Comparison of ENCODE assay signal across 27 cellular contexts in genomic region chr2:152920846-152921245, GRCh38.
DNase-seq lines count a peak whose midpoint lies in the region; ATAC-seq, FAIRE-seq and TF ChIP-seq lines count a peak whose summit lies in the region.
"Had no signal": no experiment of that assay in that cellular context is flagged by ENCODE, and none has a peak within 500 bp of the region (broad histone marks: within the 10 kb centered on the region; RNA-seq: fewer than 3 reads in every experiment).

No MANE protein-coding gene starts in this region.

- no peaks in the 10 kb centered on the region for H3K4me1 Mint-ChIP-seq in activated T-helper 1 cell treated with anti-CD3 and anti-CD28 coated beads, Interleukin-12 subunit alpha, Interleukin-12 subunit beta, Interleukin-2, Interleukin-4 antibody, amounts not matched to agents 30 ng/mL and 10 ng/mL and 1 ng/mL, durations not matched to agents 14 hours and 24 hours and 36 hours (ENCODE audit: low read depth)
- H3K4me1 Mint-ChIP-seq: activated CD4-positive, alpha-beta memory T cell treated with anti-CD3 and anti-CD28 coated beads, Interleukin-2, amount 10 ng/mL, durations not matched to agents 7 days and 5 days; stimulated activated naive B cell treated with anti-CD40 and anti-IgM and Interleukin-4, amounts not matched to agents 10 μg/mL and 1 μg/mL and 100 μg/mL, for 72 hours had no signal

- ATAC-seq in omental fat pad (ENCODE audit: low FRiP score) (peak; percentile 73), GM21825 (IDR thresholded peaks at IDR 0.05; ENCODE audit: unreplicated experiment) (no peak), HG03095 (IDR thresholded peaks at IDR 0.05; ENCODE audit: unreplicated experiment) (no peak)
- ATAC-seq: K562; lower lobe of right lung; right lobe of liver; stimulated activated naive B cell treated with anti-CD40 and anti-IgM and Interleukin-4, amounts not matched to agents 10 μg/mL and 1 μg/mL and 100 μg/mL, for 72 hours had no signal

- H3K4me3 Mint-ChIP-seq in activated T-helper 1 cell treated with anti-CD3 and anti-CD28 coated beads, Interleukin-12 subunit alpha, Interleukin-12 subunit beta, Interleukin-2, Interleukin-4 antibody, amounts not matched to agents 30 ng/mL and 10 ng/mL and 1 ng/mL, durations not matched to agents 14 hours and 24 hours and 36 hours: no peak overlapping the region
- H3K4me3 Mint-ChIP-seq: activated CD4-positive, alpha-beta memory T cell treated with anti-CD3 and anti-CD28 coated beads, Interleukin-2, amount 10 ng/mL, durations not matched to agents 7 days and 5 days; activated naive CD4-positive, alpha-beta T cell treated with anti-CD3 and anti-CD28 coated beads for 36 hours; stimulated activated naive B cell treated with anti-CD40 and anti-IgM and Interleukin-4, amounts not matched to agents 10 μg/mL and 1 μg/mL and 100 μg/mL, for 72 hours; T-helper 1 cell treated with Interleukin-12 subunit alpha and Interleukin-12 subunit beta and Interleukin-4 antibody, amounts not matched to agents 30 μg/mL and 1 μg/mL, for 36 hours had no signal

- no peaks in the 10 kb centered on the region for H3K27me3 Mint-ChIP-seq in activated T-helper 1 cell treated with anti-CD3 and anti-CD28 coated beads, Interleukin-12 subunit alpha, Interleukin-12 subunit beta, Interleukin-2, Interleukin-4 antibody, amounts not matched to agents 30 ng/mL and 10 ng/mL and 1 ng/mL, durations not matched to agents 14 hours and 24 hours and 36 hours (ENCODE audit: insufficient read depth)
- H3K27me3 Mint-ChIP-seq: activated CD4-positive, alpha-beta memory T cell treated with anti-CD3 and anti-CD28 coated beads, Interleukin-2, amount 10 ng/mL, durations not matched to agents 7 days and 5 days; stimulated activated naive B cell treated with anti-CD40 and anti-IgM and Interleukin-4, amounts not matched to agents 10 μg/mL and 1 μg/mL and 100 μg/mL, for 72 hours had no signal

- H3K27me3 ChIP-seq in bronchial epithelial cell (ENCODE audit: control insufficient read depth, insufficient read depth, low read length): no peaks in the 10 kb centered on the region
- H3K27me3 ChIP-seq: BE2C, ovary, right lobe of liver, transverse colon had no signal

- TF ChIP-seq CTCF in bronchial epithelial cell (IDR thresholded peaks at IDR 0.05; ENCODE audit: insufficient read depth, low read length, severe bottlenecking) (no peak), omental fat pad (IDR thresholded peaks at IDR 0.05) (no peak)

- no peak overlapping the region for H3K4me3 ChIP-seq in bronchial epithelial cell (ENCODE audit: low read depth, low read length)
- H3K4me3 ChIP-seq: K562, lower lobe of right lung, ovary, right lobe of liver, transverse colon had no signal

- peak; percentile 96 for FAIRE-seq in bronchial epithelial cell (lab: Jason Lieb, UNC)
- FAIRE-seq: GM19239, K562 had no signal

- no peaks in the 10 kb centered on the region for H3K36me3 ChIP-seq in bronchial epithelial cell (ENCODE audit: control insufficient read depth, insufficient read depth, low read length)
- H3K36me3 ChIP-seq: BE2C, lower lobe of right lung, ovary, right lobe of liver, transverse colon, WERI-Rb-1 had no signal

- DNase-seq in ELR (ENCODE audit: low read depth) (peak; percentile 21), LHCN-M2 (ENCODE audit: low read depth) (peak; percentile 46), bronchial epithelial cell (ENCODE audit: low read depth) (peak; percentile 89), omental fat pad (ENCODE audit: low spot score) (no peak), NAMALWA (ENCODE audit: low spot score) (no peak)
- no peak for DNase-seq in activated T-helper 1 cell treated with anti-CD3 and anti-CD28 coated beads, Interleukin-12 subunit alpha, Interleukin-12 subunit beta, Interleukin-2, Interleukin-4 antibody, amounts not matched to agents 30 ng/mL and 10 ng/mL and 1 ng/mL, durations not matched to agents 14 hours and 24 hours and 36 hours (ENCODE audit: low spot score)
- DNase-seq: activated CD4-positive, alpha-beta memory T cell treated with anti-CD3 and anti-CD28 coated beads, Interleukin-2, amount 10 ng/mL, durations not matched to agents 7 days and 5 days; activated naive CD4-positive, alpha-beta T cell treated with anti-CD3 and anti-CD28 coated beads for 36 hours; activated T-cell treated with anti-CD3 and anti-CD28 coated beads, Interleukin-2, amount 50 U/mL, for 1 hour; BE2C; Caco-2; effector CD4-positive, alpha-beta T cell; lower lobe of right lung; NCI-H1092; NCI-H2029 treated with DMSO at 0.1 percent for 48 hours; NCI-H510A treated with DMSO at 0.1 percent for 48 hours; ovary; right lobe of liver; SHP77; stimulated activated naive B cell treated with anti-CD40 and anti-IgM and Interleukin-4, amounts not matched to agents 10 μg/mL and 1 μg/mL and 100 μg/mL, for 72 hours; transverse colon; WERI-Rb-1 had no signal

- H3K27ac Mint-ChIP-seq in activated T-helper 1 cell treated with anti-CD3 and anti-CD28 coated beads, Interleukin-12 subunit alpha, Interleukin-12 subunit beta, Interleukin-2, Interleukin-4 antibody, amounts not matched to agents 30 ng/mL and 10 ng/mL and 1 ng/mL, durations not matched to agents 14 hours and 24 hours and 36 hours: no peak overlapping the region
- H3K27ac Mint-ChIP-seq: activated CD4-positive, alpha-beta memory T cell treated with anti-CD3 and anti-CD28 coated beads, Interleukin-2, amount 10 ng/mL, durations not matched to agents 7 days and 5 days; activated naive CD4-positive, alpha-beta T cell treated with anti-CD3 and anti-CD28 coated beads for 36 hours; stimulated activated naive B cell treated with anti-CD40 and anti-IgM and Interleukin-4, amounts not matched to agents 10 μg/mL and 1 μg/mL and 100 μg/mL, for 72 hours; T-helper 1 cell treated with Interleukin-12 subunit alpha and Interleukin-12 subunit beta and Interleukin-4 antibody, amounts not matched to agents 30 μg/mL and 1 μg/mL, for 36 hours had no signal

- no peaks in the 10 kb centered on the region for H3K36me3 Mint-ChIP-seq in activated T-helper 1 cell treated with anti-CD3 and anti-CD28 coated beads, Interleukin-12 subunit alpha, Interleukin-12 subunit beta, Interleukin-2, Interleukin-4 antibody, amounts not matched to agents 30 ng/mL and 10 ng/mL and 1 ng/mL, durations not matched to agents 14 hours and 24 hours and 36 hours (ENCODE audit: low read depth)
- H3K36me3 Mint-ChIP-seq: stimulated activated naive B cell treated with anti-CD40 and anti-IgM and Interleukin-4, amounts not matched to agents 10 μg/mL and 1 μg/mL and 100 μg/mL, for 72 hours had no signal

- no peaks in the 10 kb centered on the region for H3K9me3 Mint-ChIP-seq in activated T-helper 1 cell treated with anti-CD3 and anti-CD28 coated beads, Interleukin-12 subunit alpha, Interleukin-12 subunit beta, Interleukin-2, Interleukin-4 antibody, amounts not matched to agents 30 ng/mL and 10 ng/mL and 1 ng/mL, durations not matched to agents 14 hours and 24 hours and 36 hours
- H3K9me3 Mint-ChIP-seq: activated CD4-positive, alpha-beta memory T cell treated with anti-CD3 and anti-CD28 coated beads, Interleukin-2, amount 10 ng/mL, durations not matched to agents 7 days and 5 days; activated naive CD4-positive, alpha-beta T cell treated with anti-CD3 and anti-CD28 coated beads for 36 hours; T-helper 1 cell treated with Interleukin-12 subunit alpha and Interleukin-12 subunit beta and Interleukin-4 antibody, amounts not matched to agents 30 μg/mL and 1 μg/mL, for 36 hours had no signal

- intact Hi-C loops in activated T-helper 1 cell treated with anti-CD3 and anti-CD28 coated beads, Interleukin-12 subunit alpha, Interleukin-12 subunit beta, Interleukin-2, Interleukin-4 antibody, amounts not matched to agents 30 ng/mL and 10 ng/mL and 1 ng/mL, durations not matched to agents 14 hours and 24 hours and 36 hours (cut with micrococcal nuclease): no loop called here

Comparison
In these comparisons a context has a peak if more than half of its experiments do, and no peak if none do; other contexts are left out.
1. DNase-seq: peak in ELR (single experiment), LHCN-M2 (single experiment) and bronchial epithelial cell (single experiment); none in omental fat pad (single experiment), NAMALWA (single experiment) and activated T-helper 1 cell treated with anti-CD3 and anti-CD28 coated beads, Interleukin-12 subunit alpha, Interleukin-12 subunit beta, Interleukin-2, Interleukin-4 antibody, amounts not matched to agents 30 ng/mL and 10 ng/mL and 1 ng/mL, durations not matched to agents 14 hours and 24 hours and 36 hours (single experiment).